In the genomic region with DNA sequence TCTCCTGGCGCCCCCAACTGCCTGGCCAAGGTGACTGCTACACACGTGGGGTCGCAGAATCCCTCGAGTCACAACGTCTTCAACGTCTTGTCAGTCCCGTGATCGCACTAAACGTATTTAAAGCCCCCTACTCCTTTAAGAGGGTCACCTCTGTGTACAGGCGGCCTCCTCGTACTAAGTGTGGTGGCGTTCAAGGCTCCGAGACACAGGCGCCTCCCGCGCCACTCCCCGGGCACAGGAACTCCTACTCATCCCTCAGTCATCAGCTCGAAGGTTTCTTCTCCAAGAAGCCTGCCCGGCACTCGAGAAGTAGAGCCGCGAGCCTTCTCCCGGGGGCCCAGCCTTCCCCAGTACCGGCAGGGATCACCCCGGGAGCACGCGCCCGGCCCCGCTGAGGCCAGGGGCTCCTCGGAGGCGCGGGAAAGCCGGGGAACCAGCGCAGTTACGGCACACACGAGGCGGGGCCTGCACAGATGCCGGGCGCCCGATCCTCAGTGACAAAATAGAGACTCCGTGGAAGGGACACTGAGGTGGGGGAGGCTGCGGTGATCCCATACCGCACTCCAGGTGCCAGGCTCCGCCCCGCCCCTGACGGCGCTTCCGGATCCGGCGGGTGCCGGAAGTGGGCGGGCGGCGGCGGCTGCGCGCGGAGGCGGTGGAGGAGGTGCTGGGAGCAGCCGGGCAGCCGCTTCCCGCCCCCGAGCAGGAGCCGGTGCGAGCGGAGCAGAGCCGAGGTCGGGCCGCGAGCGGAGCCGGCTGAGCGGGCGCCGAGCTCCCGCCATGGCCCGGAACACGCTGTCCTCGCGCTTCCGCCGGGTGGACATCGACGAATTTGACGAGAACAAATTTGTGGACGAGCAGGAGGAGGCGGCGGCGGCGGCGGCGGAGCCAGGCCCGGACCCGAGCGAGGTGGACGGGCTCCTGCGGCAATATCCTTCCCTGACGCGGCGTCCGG, we compare ENCODE assay signal across 8 cellular contexts. TPM values are rescaled to one million over a fixed set of nuclear protein-coding genes. Genes with fewer than 3 reads are reported as not detected.
DNase-seq lines count a peak whose midpoint lies in the region; ATAC-seq, FAIRE-seq and TF ChIP-seq lines count a peak whose summit lies in the region.

No MANE protein-coding gene starts in this region.

- H3K36me3 Mint-ChIP-seq in GM23338 (ENCODE audit: low read depth): peaks cover 26% of the 10 kb centered on the region
- H3K36me3 Mint-ChIP-seq in activated naive CD4-positive, alpha-beta T cell treated with anti-CD3 and anti-CD28 coated beads for 36 hours (ENCODE audit: low read depth): peaks cover 44% of the 10 kb centered on the region

- in situ Hi-C loops in G401 (cut with HindIII; ENCODE audit: low sequenced_read_pairs): no loop called here

- peaks cover 33% of the 10 kb centered on the region for H3K4me1 ChIP-seq in GM23338 (ENCODE audit: insufficient read depth)
- H3K4me1 ChIP-seq in SJSA1 (replicated peaks): peaks cover 17% of the 10 kb centered on the region
- H3K4me1 ChIP-seq in neutrophil (ENCODE audit: control insufficient read depth in 1 of 2, insufficient read depth in 1 of 2, low read depth in 1 of 2, low read length in 1 of 2): peaks cover 24 to 34% of the 10 kb centered on the region in 2 experiments

- peaks cover 45% of the 10 kb centered on the region for H4K20me1 ChIP-seq in GM23338 (replicated peaks; ENCODE audit: insufficient read depth)

- H3K4me3 ChIP-seq in GM23338 (peak overlapping the region; percentile 99), SJSA1 (peak overlapping the region; percentile 90), neutrophil (ENCODE audit: low read depth in 1 of 2, low read length in 1 of 2) (peak overlapping the region; percentile 93 to 95)

- peak overlapping the region; percentile 96 for H3K27ac Mint-ChIP-seq in GM23338
- H3K27ac Mint-ChIP-seq in activated naive CD4-positive, alpha-beta T cell treated with anti-CD3 and anti-CD28 coated beads for 36 hours: peak overlapping the region; percentile 99

- H3K4me3 Mint-ChIP-seq in GM23338: peak overlapping the region; percentile 94
- peak overlapping the region; percentile 92 for H3K4me3 Mint-ChIP-seq in activated naive CD4-positive, alpha-beta T cell treated with anti-CD3 and anti-CD28 coated beads for 36 hours

- peak overlapping the region; percentile 97 for H3K27ac ChIP-seq in GM23338 (ENCODE audit: low read depth)
- H3K27ac ChIP-seq in SJSA1: peak overlapping the region; percentile 78
- peak overlapping the region; percentile 91 for H3K27ac ChIP-seq in neutrophil
- H3K27ac ChIP-seq in substantia nigra (ENCODE audit: low read depth, low read length, poor library complexity, severe bottlenecking): peak overlapping the region; percentile 81

- FAIRE-seq in frontal cortex (lab: Jason Lieb, UNC): no peak

- H3K27me3 Mint-ChIP-seq in GM23338 (ENCODE audit: insufficient read depth, low read depth, poor library complexity): peaks cover 16% of the 10 kb centered on the region
- H3K27me3 Mint-ChIP-seq in activated naive CD4-positive, alpha-beta T cell treated with anti-CD3 and anti-CD28 coated beads for 36 hours (ENCODE audit: low read depth): no peaks in the 10 kb centered on the region

- no peaks in the 10 kb centered on the region; the same call in 1 of the 2 replicates for H3K36me3 ChIP-seq in GM23338 (ENCODE audit: insufficient read depth)
- H3K36me3 ChIP-seq in SJSA1: peaks cover 50% of the 10 kb centered on the region
- peaks cover 10% of the 10 kb centered on the region for H3K36me3 ChIP-seq in neutrophil

- H3K27me3 ChIP-seq in GM23338 (ENCODE audit: insufficient read depth) (no peaks in the 10 kb centered on the region), SJSA1 (replicated peaks) (no peaks in the 10 kb centered on the region), neutrophil (no peaks in the 10 kb centered on the region)

- peaks cover 61% of the 10 kb centered on the region for H3K79me2 ChIP-seq in GM23338 (replicated peaks; ENCODE audit: insufficient read depth)

- CTCF ChIA-PET in activated naive CD4-positive, alpha-beta T cell treated with anti-CD3 and anti-CD28 coated beads for 36 hours (lab: Charles Lee): interaction anchor here (1.0 kb wide), 1 partner anchor 16 kb away, joined by 3 read pairs; the partner anchor contains the start of gene WDR38

- TF ChIP-seq CTCF in GM23338 (conservative IDR thresholded peaks at IDR 0.05; ENCODE audit: low read depth in 2 of 2) (peak; percentile 26 to 64; a peak in 3 of 4 replicates), LNCAP (IDR thresholded peaks at IDR 0.05) (peak; percentile 42; the same call in 1 of the 2 replicates), neutrophil (IDR thresholded peaks at IDR 0.05) (peak; percentile 40)

- peaks cover 47% of the 10 kb centered on the region for H3K4me1 Mint-ChIP-seq in GM23338
- H3K4me1 Mint-ChIP-seq in activated naive CD4-positive, alpha-beta T cell treated with anti-CD3 and anti-CD28 coated beads for 36 hours (ENCODE audit: low read depth): peaks cover 50% of the 10 kb centered on the region

- peak overlapping the region; percentile 98 for H3K4me2 ChIP-seq in GM23338

- peak; percentile 88 for ATAC-seq in GM23338

- no peaks in the 10 kb centered on the region for H3K9me3 ChIP-seq in SJSA1 (replicated peaks)
- no peaks in the 10 kb centered on the region for H3K9me3 ChIP-seq in neutrophil

- DNase-seq in G401 (ENCODE audit: low spot score) (peak; percentile 87), GM23338 (ENCODE audit: low spot score) (peak; percentile 92), SJSA1 (ENCODE audit: low read depth in 1 of 2, low spot score in 2 of 2) (peak; percentile 84 to 85), frontal cortex (ENCODE audit: low spot score in 2 of 2) (peak; percentile 98 to 99), substantia nigra (lab: John Stamatoyannopoulos, UW) (peak in 48 of 49 donors; percentile 24 to 93 (median 75))
- DNase-seq in activated naive CD4-positive, alpha-beta T cell treated with anti-CD3 and anti-CD28 coated beads for 36 hours: peak; percentile 86

- H3K9me2 ChIP-seq in GM23338 (ENCODE audit: insufficient read depth): no peaks in the 10 kb centered on the region

- intact Hi-C loops in activated naive CD4-positive, alpha-beta T cell treated with anti-CD3 and anti-CD28 coated beads for 36 hours (cut with micrococcal nuclease): no loop called here

- H3K9me3 Mint-ChIP-seq in GM23338: no peaks in the 10 kb centered on the region
- H3K9me3 Mint-ChIP-seq in activated naive CD4-positive, alpha-beta T cell treated with anti-CD3 and anti-CD28 coated beads for 36 hours: no peaks in the 10 kb centered on the region

- peaks cover 15% of the 10 kb centered on the region for H3F3A ChIP-seq in GM23338 (replicated peaks; ENCODE audit: low read depth)

- peak overlapping the region; percentile 89 for H2AFZ ChIP-seq in GM23338

TF ChIP-seq in GM23338, 12 proteins besides CTCF, POLR2A, EP300 and RAD21 (continues in another document):
- TF ChIP-seq NANOG (IDR thresholded peaks at IDR 0.05; ENCODE audit: borderline replicate concordance) (no peak), ETS1 (IDR thresholded peaks at IDR 0.05) (peak; percentile 67), EZH2phosphoT487 (IDR thresholded peaks at IDR 0.05; ENCODE audit: unreplicated experiment) (no peak), POLR2AphosphoS5 (IDR thresholded peaks at IDR 0.05; ENCODE audit: low read depth) (peak; percentile 89), STAT1 (IDR thresholded peaks at IDR 0.05; ENCODE audit: unreplicated experiment) (no peak), EZH2 (IDR thresholded peaks at IDR 0.05; ENCODE audit: low read depth, unreplicated experiment) (no peak), CREB1 (CRISPR knock-in tag; IDR thresholded peaks at IDR 0.05; ENCODE audit: low read depth) (peak; percentile 79)

RNA-seq across cellular contexts. Expression of gene ARPC5L, which starts 6.9 kb away (rescaled TPM):
- 29.4 and 46.0 TPM in 2 replicates for total RNA-seq in G401 (2014; rRNA removed; shearing (Covaris generic))
- 35.9 and 41.2 TPM in 2 replicates for total RNA-seq in GM23338 (2014; rRNA removed; shearing (Covaris generic))
- 84.5 and 87.3 TPM in 2 replicates for polyA plus RNA-seq in GM23338 (2016; fragmentation: Nextera tagmentation; extraction: Ambion mirVana)
- total RNA-seq in SJSA1 (2014; rRNA removed; shearing (Covaris generic)): 31.5 and 41.3 TPM in 2 replicates
- total RNA-seq in activated naive CD4-positive, alpha-beta T cell treated with anti-CD3 and anti-CD28 coated beads for 36 hours: 100 to 1,000 TPM; 116 to 123 TPM
- 10.6 TPM for total RNA-seq in frontal cortex

RNA-seq across cellular contexts. Expression of gene RPL35, which starts 7.0 kb away (rescaled TPM):
- total RNA-seq in G401 (2014; rRNA removed; shearing (Covaris generic)): 2,015 and 3,321 TPM in 2 replicates
- 1,202 and 1,683 TPM in 2 replicates for total RNA-seq in GM23338 (2014; rRNA removed; shearing (Covaris generic))
- 4,143 and 4,572 TPM in 2 replicates for polyA plus RNA-seq in GM23338 (2016; fragmentation: Nextera tagmentation; extraction: Ambion mirVana)
- total RNA-seq in SJSA1 (2014; rRNA removed; shearing (Covaris generic)): 1,575 and 1,653 TPM in 2 replicates
- total RNA-seq in activated naive CD4-positive, alpha-beta T cell treated with anti-CD3 and anti-CD28 coated beads for 36 hours: 1,000 to 10,000 TPM; 2,701 to 2,729 TPM
- 884 TPM for total RNA-seq in frontal cortex

RNA-seq across cellular contexts. Expression of gene WDR38, which starts 15.5 kb away (rescaled TPM):
- 0.62 TPM in 1 of 2 replicates, not detected in the other for total RNA-seq in G401 (2014; rRNA removed; shearing (Covaris generic))
- not detected in 2 replicates for total RNA-seq in GM23338 (2014; rRNA removed; shearing (Covaris generic))
- not detected in 2 replicates for polyA plus RNA-seq in GM23338 (2016; fragmentation: Nextera tagmentation; extraction: Ambion mirVana)
- total RNA-seq in SJSA1 (2014; rRNA removed; shearing (Covaris generic)): not detected in 2 replicates
- not detected for total RNA-seq in activated naive CD4-positive, alpha-beta T cell treated with anti-CD3 and anti-CD28 coated beads for 36 hours
- total RNA-seq in frontal cortex: not detected

Comparison
In these comparisons a context has a peak if more than half of its experiments do, and no peak if none do; other contexts are left out.
1. Peak in every context shown above with its lines: DNase-seq, ATAC-seq, H3K4me3 ChIP-seq and H3K27ac ChIP-seq.